In genomic region chr16:89395150-89396142, GRCh38 we compare ENCODE assay signal across 8 cellular contexts.
DNase-seq lines count a peak whose midpoint lies in the region; ATAC-seq and TF ChIP-seq lines count a peak whose summit lies in the region.

No MANE protein-coding gene starts in this region.

- H3K36me3 Mint-ChIP-seq in CD4-positive, alpha-beta memory T cell: peaks cover 0 to 37% of the 10 kb centered on the region in 2 donors
- peaks cover 20% of the 10 kb centered on the region for H3K36me3 Mint-ChIP-seq in endodermal cell (ENCODE audit: low read depth)

- peaks cover 60% of the 10 kb centered on the region for H3K4me1 ChIP-seq in CD4-positive, alpha-beta memory T cell (ENCODE audit: insufficient read depth, low read length)
- H3K4me1 ChIP-seq in endodermal cell (ENCODE audit: control insufficient read depth, insufficient read depth, low read length): peaks cover 8% of the 10 kb centered on the region
- peaks cover 21% of the 10 kb centered on the region for H3K4me1 ChIP-seq in mucosa of descending colon (ENCODE audit: low read depth)
- peaks cover 54% of the 10 kb centered on the region for H3K4me1 ChIP-seq in vagina

- no peaks in the 10 kb centered on the region for H3K9me3 ChIP-seq in CD4-positive, alpha-beta memory T cell (ENCODE audit: control insufficient read depth in 1 of 2, low read length in 2 of 2)
- no peaks in the 10 kb centered on the region for H3K9me3 ChIP-seq in endodermal cell (ENCODE audit: control insufficient read depth, low read length)
- no peaks in the 10 kb centered on the region for H3K9me3 ChIP-seq in mucosa of descending colon
- no peaks in the 10 kb centered on the region for H3K9me3 ChIP-seq in vagina

- DNase-seq in CD4-positive, alpha-beta memory T cell: no peak
- DNase-seq in NCI-H446 treated with DMSO at 0.1 percent for 48 hours (lab: John Stamatoyannopoulos, UW) (peak; percentile 77), endodermal cell (no peak), mucosa of descending colon (peak; percentile 69 to 84 (median 76)), vagina (ENCODE audit: extremely low spot score in 2 of 2) (peak in 1 of 2 donors; percentile 95), SHP77 treated with DMSO at 0.1 percent for 48 hours (lab: John Stamatoyannopoulos, UW) (no peak)
- no peak for DNase-seq in activated effector memory CD4-positive, alpha-beta T cell treated with anti-CD3 and anti-CD28 coated beads, Interleukin-2, amount 50 U/mL, for 16 hours

- H3K36me3 ChIP-seq in CD4-positive, alpha-beta memory T cell (ENCODE audit: insufficient read depth, low read length): no peaks in the 10 kb centered on the region
- H3K36me3 ChIP-seq in endodermal cell (ENCODE audit: control insufficient read depth, insufficient read depth, low read length) (peaks cover 19% of the 10 kb centered on the region), mucosa of descending colon (ENCODE audit: low read depth) (no peaks in the 10 kb centered on the region), vagina (no peaks in the 10 kb centered on the region)

- 93% methylated on average over 26 to 28 of the region's 28 CpGs for WGBS in endodermal cell (ENCODE audit: insufficient coverage in 1 of 2, insufficient read length in 1 of 2), 2 experiments

- POLR2A ChIA-PET in CD4-positive, alpha-beta memory T cell (lab: Charles Lee; ENCODE audit: partially characterized antibody): no interaction called here

- CTCF ChIA-PET in CD4-positive, alpha-beta memory T cell (lab: Charles Lee; ENCODE audit: partially characterized antibody): no interaction called here

- intact Hi-C loops in CD4-positive, alpha-beta memory T cell (cut with micrococcal nuclease): no loop called here
- intact Hi-C loops in mucosa of descending colon (cut with DNase I, micrococcal nuclease) (no loop called here), vagina (cut with DNase I) (no loop called here)

- ATAC-seq in mucosa of descending colon: peak; percentile 92
- no peak for ATAC-seq in HG03571 (IDR thresholded peaks at IDR 0.05; ENCODE audit: unreplicated experiment)

- no peak overlapping the region for H3K27ac ChIP-seq in CD4-positive, alpha-beta memory T cell (ENCODE audit: low read depth, low read length)
- H3K27ac ChIP-seq in endodermal cell (ENCODE audit: low read depth, low read length) (no peak overlapping the region), vagina (peak overlapping the region; percentile 51)

- H3K9ac ChIP-seq in endodermal cell (ENCODE audit: extremely low read depth, low read length, poor library complexity, severe bottlenecking): no peak overlapping the region

- peaks cover 36 to 77% (median 58%) of the 10 kb centered on the region in 4 donors for H3K4me1 Mint-ChIP-seq in CD4-positive, alpha-beta memory T cell
- peaks cover 50% of the 10 kb centered on the region for H3K4me1 Mint-ChIP-seq in endodermal cell

- no peak for TF ChIP-seq POLR2A in vagina (IDR thresholded peaks at IDR 0.05)

- no peak overlapping the region for H3K4me3 ChIP-seq in CD4-positive, alpha-beta memory T cell (ENCODE audit: low read length in 2 of 2)
- H3K4me3 ChIP-seq in endodermal cell (ENCODE audit: low read length) (no peak overlapping the region), mucosa of descending colon (no peak overlapping the region), vagina (peak overlapping the region in 1 of 2 donors; percentile 3)

- peak overlapping the region in 4 of 7 donors; percentile 13 to 58 (median 36) for H3K27ac Mint-ChIP-seq in CD4-positive, alpha-beta memory T cell
- peak overlapping the region; percentile 73 for H3K27ac Mint-ChIP-seq in endodermal cell

- H3K4me3 Mint-ChIP-seq in CD4-positive, alpha-beta memory T cell: peak overlapping the region in 1 of 8 donors; percentile 34
- H3K4me3 Mint-ChIP-seq in endodermal cell: no peak overlapping the region

- H3K27me3 ChIP-seq in CD4-positive, alpha-beta memory T cell (ENCODE audit: insufficient read depth, low read length): no peaks in the 10 kb centered on the region
- no peaks in the 10 kb centered on the region for H3K27me3 ChIP-seq in endodermal cell (ENCODE audit: control insufficient read depth, insufficient read depth, low read length, poor library complexity, severe bottlenecking)
- H3K27me3 ChIP-seq in vagina: no peaks in the 10 kb centered on the region

- H3K9me3 Mint-ChIP-seq in CD4-positive, alpha-beta memory T cell: no peaks in the 10 kb centered on the region
- no peaks in the 10 kb centered on the region for H3K9me3 Mint-ChIP-seq in endodermal cell

- H3K27me3 Mint-ChIP-seq in CD4-positive, alpha-beta memory T cell: no peaks in the 10 kb centered on the region
- H3K27me3 Mint-ChIP-seq in endodermal cell (ENCODE audit: insufficient read depth): no peaks in the 10 kb centered on the region

- TF ChIP-seq CTCF in endodermal cell (conservative IDR thresholded peaks at IDR 0.05) (no peak), mucosa of descending colon (IDR thresholded peaks at IDR 0.05) (no peak), vagina (IDR thresholded peaks at IDR 0.05) (no peak)

Comparison
In these comparisons a context has a peak if more than half of its experiments do, and no peak if none do; other contexts are left out.
1. DNase-seq: peak in NCI-H446 treated with DMSO at 0.1 percent for 48 hours (single experiment) and mucosa of descending colon (3 of 3); none in CD4-positive, alpha-beta memory T cell (0 of 5), endodermal cell (single experiment), SHP77 treated with DMSO at 0.1 percent for 48 hours (single experiment) and activated effector memory CD4-positive, alpha-beta T cell treated with anti-CD3 and anti-CD28 coated beads, Interleukin-2, amount 50 U/mL, for 16 hours (single experiment).